ENCODE assay signal across 1 cellular context in the genomic region with DNA sequence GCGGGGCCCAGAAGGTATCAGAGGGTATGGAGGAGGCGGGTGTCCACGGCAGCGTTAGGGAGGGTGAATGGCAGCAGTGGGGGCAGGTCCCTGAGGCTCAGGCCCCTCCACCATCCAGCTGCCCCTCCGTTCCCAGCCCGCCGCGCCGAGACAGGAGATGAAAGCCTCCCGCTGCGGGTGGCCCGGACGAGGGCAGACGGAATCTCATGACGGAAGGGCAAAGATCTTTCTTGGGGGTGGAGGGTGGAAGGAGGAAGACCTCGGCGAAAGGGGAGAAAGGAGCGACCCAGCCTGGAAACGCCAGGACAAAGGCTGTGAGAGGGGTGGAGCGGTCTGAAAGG.
TF ChIP-seq lines count a peak whose summit lies in the region.

No MANE protein-coding gene starts in this region.

TF ChIP-seq in HEK293, 187 proteins besides CTCF, POLR2A, EP300 and RAD21 (continued from another document):
- TF ChIP-seq, protein P1, sequence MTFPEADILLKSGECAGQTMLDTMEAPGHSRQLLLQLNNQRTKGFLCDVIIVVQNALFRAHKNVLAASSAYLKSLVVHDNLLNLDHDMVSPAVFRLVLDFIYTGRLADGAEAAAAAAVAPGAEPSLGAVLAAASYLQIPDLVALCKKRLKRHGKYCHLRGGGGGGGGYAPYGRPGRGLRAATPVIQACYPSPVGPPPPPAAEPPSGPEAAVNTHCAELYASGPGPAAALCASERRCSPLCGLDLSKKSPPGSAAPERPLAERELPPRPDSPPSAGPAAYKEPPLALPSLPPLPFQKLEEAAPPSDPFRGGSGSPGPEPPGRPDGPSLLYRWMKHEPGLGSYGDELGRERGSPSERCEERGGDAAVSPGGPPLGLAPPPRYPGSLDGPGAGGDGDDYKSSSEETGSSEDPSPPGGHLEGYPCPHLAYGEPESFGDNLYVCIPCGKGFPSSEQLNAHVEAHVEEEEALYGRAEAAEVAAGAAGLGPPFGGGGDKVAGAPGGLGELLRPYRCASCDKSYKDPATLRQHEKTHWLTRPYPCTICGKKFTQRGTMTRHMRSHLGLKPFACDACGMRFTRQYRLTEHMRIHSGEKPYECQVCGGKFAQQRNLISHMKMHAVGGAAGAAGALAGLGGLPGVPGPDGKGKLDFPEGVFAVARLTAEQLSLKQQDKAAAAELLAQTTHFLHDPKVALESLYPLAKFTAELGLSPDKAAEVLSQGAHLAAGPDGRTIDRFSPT (tag by site-specific recombination; IDR thresholded peaks at IDR 0.05) = peak; percentile 59
- TF ChIP-seq GLIS2 (tag by site-specific recombination; IDR thresholded peaks at IDR 0.05) (peak; percentile 83), ZFP37 (tag by site-specific recombination; IDR thresholded peaks at IDR 0.05) (0 out of 2 replicates have a peak, but pooled peaks have one; percentile 22), ZBTB48 (tag by site-specific recombination; IDR thresholded peaks at IDR 0.05) (0 out of 2 replicates have a peak, but pooled peaks have one; percentile 46)
